ENCODE assay signal across 1 cellular context in the genomic region with DNA sequence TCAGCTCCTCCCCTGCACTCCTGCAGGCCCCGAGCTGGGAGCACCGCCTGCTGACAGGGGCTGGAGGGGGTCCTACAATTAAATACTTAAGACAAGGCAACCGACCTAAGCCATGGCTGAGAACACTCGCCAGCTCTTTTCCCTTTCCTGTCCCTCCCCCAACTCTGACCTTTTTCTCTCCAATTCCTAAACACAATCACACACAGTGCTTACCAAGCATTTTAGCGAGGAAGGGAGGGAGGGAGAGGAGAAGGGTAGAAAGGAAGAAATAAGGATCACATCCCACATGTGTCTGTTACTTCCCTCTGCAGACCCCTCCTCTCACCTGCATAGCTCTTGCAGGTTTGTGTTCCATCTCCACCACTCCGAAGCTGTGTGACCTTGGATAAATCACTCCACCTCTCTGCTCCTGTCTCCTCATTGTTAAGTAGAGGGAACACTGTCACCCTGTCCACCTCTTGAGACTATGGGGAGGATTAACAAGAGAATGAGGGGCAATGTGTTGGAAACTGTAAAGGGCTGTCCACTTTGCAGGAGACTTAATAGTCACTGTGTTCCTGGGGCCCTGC.
TF ChIP-seq lines count a peak whose summit lies in the region.

No MANE protein-coding gene starts in this region.

TF ChIP-seq in K562, 482 proteins besides CTCF, POLR2A, EP300 and RAD21 (continued from another document):
- no peak for TF ChIP-seq E2F8 (IDR thresholded peaks at IDR 0.05; ENCODE audit: low read depth, partially characterized antibody)
- TF ChIP-seq, protein P1, sequence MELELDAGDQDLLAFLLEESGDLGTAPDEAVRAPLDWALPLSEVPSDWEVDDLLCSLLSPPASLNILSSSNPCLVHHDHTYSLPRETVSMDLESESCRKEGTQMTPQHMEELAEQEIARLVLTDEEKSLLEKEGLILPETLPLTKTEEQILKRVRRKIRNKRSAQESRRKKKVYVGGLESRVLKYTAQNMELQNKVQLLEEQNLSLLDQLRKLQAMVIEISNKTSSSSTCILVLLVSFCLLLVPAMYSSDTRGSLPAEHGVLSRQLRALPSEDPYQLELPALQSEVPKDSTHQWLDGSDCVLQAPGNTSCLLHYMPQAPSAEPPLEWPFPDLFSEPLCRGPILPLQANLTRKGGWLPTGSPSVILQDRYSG (tag; conservative IDR thresholded peaks at IDR 0.05; ENCODE audit: low read depth): no peak
- TF ChIP-seq, protein P2, sequence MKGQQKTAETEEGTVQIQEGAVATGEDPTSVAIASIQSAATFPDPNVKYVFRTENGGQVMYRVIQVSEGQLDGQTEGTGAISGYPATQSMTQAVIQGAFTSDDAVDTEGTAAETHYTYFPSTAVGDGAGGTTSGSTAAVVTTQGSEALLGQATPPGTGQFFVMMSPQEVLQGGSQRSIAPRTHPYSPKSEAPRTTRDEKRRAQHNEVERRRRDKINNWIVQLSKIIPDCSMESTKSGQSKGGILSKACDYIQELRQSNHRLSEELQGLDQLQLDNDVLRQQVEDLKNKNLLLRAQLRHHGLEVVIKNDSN (CRISPR knock-in tag; IDR thresholded peaks at IDR 0.05): no peak
